Comparison of ENCODE assay signal across 8 cellular contexts in genomic region chr5:152532714-152533113, GRCh38.
DNase-seq lines count a peak whose midpoint lies in the region; ATAC-seq, FAIRE-seq and TF ChIP-seq lines count a peak whose summit lies in the region.

No MANE protein-coding gene starts in this region.

- TF ChIP-seq CTCF in AG04449 (IDR thresholded peaks at IDR 0.05; ENCODE audit: insufficient read depth, low read length, missing control alignments) (peak; percentile 13), GM12873 (IDR thresholded peaks at IDR 0.05; ENCODE audit: insufficient read depth, low read depth, low read length, missing control alignments) (peak; percentile 45), astrocyte (IDR thresholded peaks at IDR 0.05; ENCODE audit: insufficient read depth, low read depth, low read length) (peak; percentile 39), gastrocnemius medialis (IDR thresholded peaks at IDR 0.05 in 4 of 5, conservative IDR thresholded peaks at IDR 0.05 in 1 of 5) (peak in 2 of 5 experiments; percentile 30 to 39)

- H2AFZ ChIP-seq in astrocyte (ENCODE audit: low read depth, low read length) = no peak overlapping the region

- intact Hi-C loops in gastrocnemius medialis (cut with DNase I; ENCODE audit: low total_unique reads) = loop anchor here (10.0 kb wide), 1 partner anchor 1432 kb away; no protein-coding TSS in a partner anchor

- H3K4me1 ChIP-seq in astrocyte (ENCODE audit: insufficient read depth, low read length) (no peaks in the 10 kb centered on the region), gastrocnemius medialis (no peaks in the 10 kb centered on the region)

- no peak overlapping the region for H3K9ac ChIP-seq in astrocyte (ENCODE audit: low read length)

- H3K36me3 ChIP-seq in astrocyte (ENCODE audit: insufficient read depth, low read length) (no peaks in the 10 kb centered on the region), gastrocnemius medialis (no peaks in the 10 kb centered on the region)

- H3K27ac ChIP-seq in astrocyte (ENCODE audit: low read depth, low read length) (no peak overlapping the region), gastrocnemius medialis (no peak overlapping the region)

- peaks cover 8% of the 10 kb centered on the region for H3K4me1 Mint-ChIP-seq in astrocyte (ENCODE audit: low read depth, unreplicated experiment)

- in situ Hi-C loops in gastrocnemius medialis (cut with MboI; ENCODE audit: low sequenced_read_pairs in 4 of 4) = loop anchor here in 2 of 4 donors (10.0 to 25.0 kb wide), 2 partner anchors 1430 to 1432 kb away; no protein-coding TSS in a partner anchor

- peaks cover 3% of the 10 kb centered on the region for H3K9me3 Mint-ChIP-seq in astrocyte (ENCODE audit: unreplicated experiment)

- no peaks in the 10 kb centered on the region for H3K9me3 ChIP-seq in astrocyte (ENCODE audit: insufficient read depth, low read depth, low read length)
- H3K9me3 ChIP-seq in gastrocnemius medialis = no peaks in the 10 kb centered on the region

- DNase-seq in AG04449 (ENCODE audit: low read depth, low spot score) (peak; percentile 24), NCI-H1694 treated with DMSO at 0.1 percent for 48 hours (lab: John Stamatoyannopoulos, UW) (peak; percentile 70), astrocyte (ENCODE audit: low read depth) (peak; percentile 26), gastrocnemius medialis (no peak)

- H3K27me3 Mint-ChIP-seq in astrocyte (ENCODE audit: low read depth, unreplicated experiment) = no peaks in the 10 kb centered on the region

- H3K4me3 ChIP-seq in AG04449 (ENCODE audit: low read depth, low read length) = no peak overlapping the region
- H3K4me3 ChIP-seq in astrocyte (ENCODE audit: insufficient read depth, low read depth, low read length) = no peak overlapping the region
- H3K4me3 ChIP-seq in gastrocnemius medialis = no peak overlapping the region

- ATAC-seq in HG03135 (IDR thresholded peaks at IDR 0.05; ENCODE audit: unreplicated experiment) (no peak), HG02852 (IDR thresholded peaks at IDR 0.05; ENCODE audit: unreplicated experiment) (no peak), gastrocnemius medialis (no peak)

- H3K4me2 ChIP-seq in astrocyte (ENCODE audit: low read length) = no peak overlapping the region

- H3K79me2 ChIP-seq in astrocyte (ENCODE audit: insufficient read depth, low read length) = no peaks in the 10 kb centered on the region

- CTCF ChIA-PET in AG04449 (lab: Yijun Ruan, JAX) = interaction anchor here (0.7 to 12.2 kb wide), 18 partner anchors 8 to 1929 kb away, joined by 3 to 186 read pairs (median 4); no protein-coding TSS in a partner anchor

- POLR2A ChIA-PET in AG04449 (lab: Yijun Ruan, JAX) = no interaction called here

- H4K20me1 ChIP-seq in astrocyte (ENCODE audit: insufficient read depth, low read length) = no peaks in the 10 kb centered on the region

- no peak overlapping the region for H3K4me3 Mint-ChIP-seq in astrocyte (ENCODE audit: unreplicated experiment)

- H3K27ac Mint-ChIP-seq in astrocyte (ENCODE audit: unreplicated experiment) = no peak overlapping the region

- H3K27me3 ChIP-seq in astrocyte (ENCODE audit: insufficient read depth, low read length) (no peaks in the 10 kb centered on the region), gastrocnemius medialis (no peaks in the 10 kb centered on the region)

- TF ChIP-seq POLR2A in gastrocnemius medialis (IDR thresholded peaks at IDR 0.05) = no peak

- peak; percentile 32 for FAIRE-seq in astrocyte (lab: Jason Lieb, UNC)
- peak; percentile 99 for FAIRE-seq in islet of Langerhans (lab: Jason Lieb, UNC)

- H3K36me3 Mint-ChIP-seq in astrocyte (ENCODE audit: low read depth, unreplicated experiment) = no peaks in the 10 kb centered on the region

Comparison
In these comparisons a context has a peak if more than half of its experiments do, and no peak if none do; other contexts are left out.
1. DNase-seq: peak in AG04449 (single experiment), NCI-H1694 treated with DMSO at 0.1 percent for 48 hours (single experiment) and astrocyte (single experiment); none in gastrocnemius medialis (0 of 2).